Comparison of ENCODE assay signal across 8 cellular contexts in the genomic region with DNA sequence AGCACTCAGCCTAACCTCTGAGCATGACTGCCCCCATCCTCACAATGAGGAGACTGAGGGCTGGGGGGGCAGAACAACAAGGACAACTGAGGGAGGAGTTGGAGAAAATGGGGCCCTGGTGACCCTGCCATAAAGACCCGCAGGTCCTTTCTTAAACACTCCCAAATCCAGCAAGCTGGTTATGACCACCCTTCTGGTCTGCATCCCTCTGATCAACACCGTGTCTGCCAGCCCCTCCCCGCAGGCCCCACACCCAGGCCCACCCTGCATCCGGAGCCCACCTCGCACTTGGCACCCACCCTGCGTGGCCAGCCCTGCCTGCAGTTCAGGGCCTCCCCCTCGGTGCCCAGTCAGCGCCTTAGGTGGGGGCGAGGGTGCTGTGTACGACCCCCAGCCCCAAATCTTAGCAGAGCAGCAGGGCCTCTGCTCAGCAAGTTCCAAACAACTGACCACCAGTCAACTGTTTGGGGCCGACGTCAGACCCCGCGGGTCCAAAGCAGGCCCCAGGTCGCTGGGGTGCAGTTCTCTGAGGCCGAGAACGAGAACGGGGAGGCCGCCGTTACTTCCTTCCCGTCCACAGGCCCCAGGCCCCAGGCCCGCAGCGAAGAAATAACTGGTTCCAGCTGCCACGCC. TPM values are rescaled to one million over a fixed set of nuclear protein-coding genes. Genes with fewer than 3 reads are reported as not detected.
DNase-seq lines count a peak whose midpoint lies in the region; ATAC-seq and TF ChIP-seq lines count a peak whose summit lies in the region.

No MANE protein-coding gene starts in this region.

- ATAC-seq in CD8-positive, alpha-beta T cell = no peak
- ATAC-seq in activated T-helper 17 cell treated with anti-CD3 and anti-CD28 coated beads, Interleukin-2, amount 50 U/mL, for 72 hours (replicated peaks) = no peak

- H3K27ac ChIP-seq in CD8-positive, alpha-beta T cell (ENCODE audit: low read depth, low read length) = peak overlapping the region; percentile 71
- H3K27ac ChIP-seq in HEK293 (ENCODE audit: extremely low read depth, low read depth, low read length) = peak overlapping the region; percentile 50; the same call in 1 of the 2 replicates
- no peak overlapping the region for H3K27ac ChIP-seq in iPS-20b (ENCODE audit: low read length)
- H3K27ac ChIP-seq in temporal lobe (ENCODE audit: low read depth, low read length) = peak overlapping the region; percentile 92

- POLR2A ChIA-PET in CD8-positive, alpha-beta T cell (lab: Charles Lee) = interaction anchor here (0.8 to 4.9 kb wide), 11 partner anchors 11 to 92 kb away, joined by 3 to 47 read pairs (median 6); partner anchors contain the start of gene APMAP
- POLR2A ChIA-PET in HEK293 (lab: Yijun Ruan, JAX) = interaction anchor here (0.6 kb wide), 1 partner anchor 522 kb away, joined by 3 read pairs; no protein-coding TSS in a partner anchor

- no peaks in the 10 kb centered on the region for H3K36me3 ChIP-seq in CD8-positive, alpha-beta T cell (ENCODE audit: insufficient read depth, low read length)
- H3K36me3 ChIP-seq in HEK293 (ENCODE audit: control insufficient read depth in 2 of 2, insufficient read depth in 1 of 2, low read length in 2 of 2) = no peaks in the 10 kb centered on the region
- H3K36me3 ChIP-seq in iPS-20b (ENCODE audit: insufficient read depth, low read depth, low read length) = no peaks in the 10 kb centered on the region

- H3K4me3 ChIP-seq in CD8-positive, alpha-beta T cell (ENCODE audit: low read depth, low read length) = peak overlapping the region; percentile 62
- H3K4me3 ChIP-seq in HEK293 (ENCODE audit: low read depth, low read length) = peak overlapping the region; percentile 38
- H3K4me3 ChIP-seq in iPS-20b (ENCODE audit: low read length) = peak overlapping the region; percentile 65; the same call in 1 of the 2 replicates

- H3K27ac Mint-ChIP-seq in CD8-positive, alpha-beta T cell = peak overlapping the region; percentile 95
- H3K27ac Mint-ChIP-seq in activated T-helper 17 cell treated with anti-CD3 and anti-CD28 coated beads, Interleukin-2, amount 50 U/mL, for 72 hours = peak overlapping the region; percentile 20

- no peak overlapping the region for H3K9ac ChIP-seq in iPS-20b (ENCODE audit: low read depth, low read length)

- H3K4me3 Mint-ChIP-seq in CD8-positive, alpha-beta T cell = peak overlapping the region; percentile 87
- peak overlapping the region; percentile 73 for H3K4me3 Mint-ChIP-seq in activated T-helper 17 cell treated with anti-CD3 and anti-CD28 coated beads, Interleukin-2, amount 50 U/mL, for 72 hours

- H3K4me1 ChIP-seq in CD8-positive, alpha-beta T cell (ENCODE audit: insufficient read depth, low read length) = peaks cover 56% of the 10 kb centered on the region
- H3K4me1 ChIP-seq in HEK293 (ENCODE audit: control insufficient read depth, insufficient read depth, low read length) = peaks cover 6% of the 10 kb centered on the region
- peaks cover 4% of the 10 kb centered on the region; the same call in 1 of the 2 replicates for H3K4me1 ChIP-seq in iPS-20b (ENCODE audit: insufficient read depth, low read length)

- peaks cover 59% of the 10 kb centered on the region for H3K4me1 Mint-ChIP-seq in CD8-positive, alpha-beta T cell (ENCODE audit: low read depth)
- peaks cover 16% of the 10 kb centered on the region for H3K4me1 Mint-ChIP-seq in activated T-helper 17 cell treated with anti-CD3 and anti-CD28 coated beads, Interleukin-2, amount 50 U/mL, for 72 hours

- CTCF ChIA-PET in CD8-positive, alpha-beta T cell (lab: Charles Lee) = interaction anchor here (0.7 to 13.8 kb wide), 4 partner anchors 8 to 126 kb away, joined by 3 to 274 read pairs (median 7); partner anchors contain the start of gene APMAP
- CTCF ChIA-PET in HEK293 (lab: Yijun Ruan, JAX) = interaction anchor here (1.0 kb wide), 1 partner anchor 119 kb away, joined by 3 read pairs; no protein-coding TSS in a partner anchor

- DNase-seq in CD8-positive, alpha-beta T cell = no peak
- DNase-seq in NCI-H1436 (lab: John Stamatoyannopoulos, UW) = no peak
- DNase-seq in GF-D8 (lab: John Stamatoyannopoulos, UW) = no peak
- DNase-seq in T-helper 9 cell = no peak

- intact Hi-C loops in CD8-positive, alpha-beta T cell (cut with DNase I, micrococcal nuclease) = loop anchor here (1.0 to 10.0 kb wide), 9 partner anchors 14 to 1694 kb away; partner anchors contain the start of genes CST7 (in 2 of the 2), ABHD12 (in 1 of the 2), ENTPD6 (in 1 of the 2) and GZF1 (in 1 of the 2)

- TF ChIP-seq CTCF in CD8-positive, alpha-beta T cell (IDR thresholded peaks at IDR 0.05) = no peak
- TF ChIP-seq CTCF in HEK293 (tag by site-specific recombination; IDR thresholded peaks at IDR 0.05) = no peak

- H3K36me3 Mint-ChIP-seq in CD8-positive, alpha-beta T cell = peaks cover 11% of the 10 kb centered on the region
- no peaks in the 10 kb centered on the region for H3K36me3 Mint-ChIP-seq in activated T-helper 17 cell treated with anti-CD3 and anti-CD28 coated beads, Interleukin-2, amount 50 U/mL, for 72 hours (ENCODE audit: low read depth)

- no peaks in the 10 kb centered on the region for H3K27me3 Mint-ChIP-seq in CD8-positive, alpha-beta T cell (ENCODE audit: low read depth)
- no peaks in the 10 kb centered on the region for H3K27me3 Mint-ChIP-seq in activated T-helper 17 cell treated with anti-CD3 and anti-CD28 coated beads, Interleukin-2, amount 50 U/mL, for 72 hours

- H3K9me3 Mint-ChIP-seq in CD8-positive, alpha-beta T cell = no peaks in the 10 kb centered on the region
- H3K9me3 Mint-ChIP-seq in activated T-helper 17 cell treated with anti-CD3 and anti-CD28 coated beads, Interleukin-2, amount 50 U/mL, for 72 hours = no peaks in the 10 kb centered on the region

- H3K9me3 ChIP-seq in CD8-positive, alpha-beta T cell (ENCODE audit: low read length) = no peaks in the 10 kb centered on the region
- H3K9me3 ChIP-seq in HEK293 (ENCODE audit: control insufficient read depth, insufficient read depth, low read depth, low read length) (no peaks in the 10 kb centered on the region), iPS-20b (ENCODE audit: insufficient read depth, low read depth, low read length) (no peaks in the 10 kb centered on the region)

- no peaks in the 10 kb centered on the region for H3K27me3 ChIP-seq in CD8-positive, alpha-beta T cell (ENCODE audit: insufficient read depth, low read length)
- peaks cover 90% of the 10 kb centered on the region for H3K27me3 ChIP-seq in iPS-20b (ENCODE audit: insufficient read depth, low read length)

TF ChIP-seq in HEK293, 187 proteins besides CTCF, POLR2A, EP300 and RAD21:
- TF ChIP-seq ZBTB6 (tag by site-specific recombination; IDR thresholded peaks at IDR 0.05) (no peak), GLIS2 (tag by site-specific recombination; IDR thresholded peaks at IDR 0.05) (peak; percentile 81)

RNA-seq across cellular contexts. Expression of gene ACSS1, which starts 1.2 kb away (rescaled TPM):
- 10 to 100 TPM; 17.5 to 17.7 TPM for total RNA-seq in CD8-positive, alpha-beta T cell
- 10 to 100 TPM in 1 of 2 donors, 1 to 10 TPM in 1; 8.4 to 23.3 TPM for total RNA-seq in activated T-helper 17 cell treated with anti-CD3 and anti-CD28 coated beads, Interleukin-2, amount 50 U/mL, for 72 hours
- 3.9 TPM for total RNA-seq in temporal lobe

RNA-seq across cellular contexts. Expression of gene VSX1, which starts 25.2 kb away (rescaled TPM):
- total RNA-seq in CD8-positive, alpha-beta T cell = not detected
- total RNA-seq in activated T-helper 17 cell treated with anti-CD3 and anti-CD28 coated beads, Interleukin-2, amount 50 U/mL, for 72 hours = not detected
- under 0.01 TPM for total RNA-seq in temporal lobe
